29 cellular contexts compared by ENCODE assay signal in the genomic region with DNA sequence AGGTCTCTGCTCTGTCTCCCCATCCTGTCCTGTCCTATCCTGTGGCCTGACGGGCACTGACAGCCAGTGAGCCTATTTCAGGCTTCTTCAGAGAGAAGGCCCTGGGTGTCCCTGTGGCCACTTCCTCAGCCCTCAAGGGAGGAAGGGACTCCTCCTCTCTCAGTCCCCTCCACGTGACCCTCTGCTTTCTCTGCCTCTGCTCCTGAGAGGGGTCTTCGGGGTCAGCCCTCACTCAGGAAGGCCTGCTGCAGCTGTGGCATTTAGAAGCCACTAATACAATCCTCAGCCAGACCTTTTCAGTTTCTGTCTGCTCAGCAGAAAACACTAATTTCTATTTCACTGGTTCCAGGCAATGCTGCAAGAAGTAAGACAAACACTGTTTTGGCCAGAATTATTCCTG. TPM values are rescaled to one million over a fixed set of nuclear protein-coding genes. Genes with fewer than 3 reads are reported as not detected.
DNase-seq lines count a peak whose midpoint lies in the region; ATAC-seq, FAIRE-seq and TF ChIP-seq lines count a peak whose summit lies in the region.
"Had no signal": no experiment of that assay in that cellular context is flagged by ENCODE, and none has a peak within 500 bp of the region (broad histone marks: within the 10 kb centered on the region; RNA-seq: fewer than 3 reads in every experiment).

No MANE protein-coding gene starts in this region.

- H3K4me2 ChIP-seq in MM.1S (ENCODE audit: low read depth, low read length), result peak overlapping the region; percentile 80

- no peaks in the 10 kb centered on the region for H3K9me3 ChIP-seq in MM.1S (replicated peaks; ENCODE audit: insufficient read depth, low read length)
- H3K9me3 ChIP-seq: heart right ventricle, Peyer's patch, SJSA1, upper lobe of left lung had no signal

- H3K9me2 ChIP-seq in MM.1S (replicated peaks; ENCODE audit: insufficient read depth, low read length), result no peaks in the 10 kb centered on the region

- H3K27me3 Mint-ChIP-seq in nephron progenitor cell (ENCODE audit: low read depth, poor library complexity), result peaks cover 19% of the 10 kb centered on the region
- H3K27me3 Mint-ChIP-seq in activated CD4-positive, alpha-beta T cell treated with anti-CD3 and anti-CD28 coated beads for 36 hours, result peaks cover 23% of the 10 kb centered on the region

- H3K4me1 ChIP-seq in MM.1S (ENCODE audit: low read length), result peaks cover 58% of the 10 kb centered on the region
- H3K4me1 ChIP-seq: heart right ventricle, Peyer's patch, SJSA1, upper lobe of left lung had no signal

- peaks cover 45% of the 10 kb centered on the region for H3K4me1 Mint-ChIP-seq in nephron progenitor cell
- H3K4me1 Mint-ChIP-seq in activated CD4-positive, alpha-beta T cell treated with anti-CD3 and anti-CD28 coated beads for 36 hours, result no peaks in the 10 kb centered on the region
- H3K4me1 Mint-ChIP-seq: activated T-helper 17 cell treated with anti-CD3 and anti-CD28 coated beads, Interleukin-2, amount 50 U/mL, for 72 hours had no signal

- H3K4me3 ChIP-seq in MM.1S (ENCODE audit: low read length), result peak overlapping the region; percentile 18; the same call in 1 of the 2 replicates
- H3K4me3 ChIP-seq: GM23248, heart right ventricle, Peyer's patch, SJSA1, upper lobe of left lung had no signal

- H3K27ac ChIP-seq in MM.1S (ENCODE audit: low read length), result peak overlapping the region; percentile 93
- H3K27ac ChIP-seq: GM23248, heart right ventricle, HL-60, Peyer's patch, SJSA1, upper lobe of left lung had no signal

- DNase-seq in GM12892 (ENCODE audit: insufficient read length), result peak; percentile 33
- DNase-seq in MM.1S, result peak; percentile 86
- DNase-seq in nephron progenitor cell, result peak; percentile 23
- no peak for DNase-seq in Right ventricle myocardium inferior (ENCODE audit: missing footprints)
- no peak for DNase-seq in activated CD4-positive, alpha-beta T cell treated with anti-CD3 and anti-CD28 coated beads for 36 hours
- DNase-seq in C1 segment of cervical spinal cord (lab: John Stamatoyannopoulos, UW), result no peak
- DNase-seq: activated CD4-positive, alpha-beta T cell treated with anti-CD3 and anti-CD28 coated beads, Interleukin-2, amount 10 ng/mL, durations not matched to agents 24 days and 14 days; activated naive CD8-positive, alpha-beta T cell treated with anti-CD3 and anti-CD28 coated beads, Interleukin-2, amount 10 ng/mL, durations not matched to agents 7 days and 5 days; CD4-positive, alpha-beta memory T cell; effector CD8-positive, alpha-beta T cell; erythroblast; foreskin fibroblast; GDM1; GM23248; heart right ventricle; HFFc6; left ventricle myocardium superior; midbrain; NCI-H2081; NCI-H345; NK-92 treated with Interleukin-12 subunit alpha and Interleukin-12 subunit beta, amount 100 ng/mL, for 24 hours had no signal

- peaks cover 44% of the 10 kb centered on the region for H3F3A ChIP-seq in MM.1S (ENCODE audit: insufficient read depth, low read length)

- peaks cover 4% of the 10 kb centered on the region; the same call in 1 of the 2 replicates for H3K79me2 ChIP-seq in MM.1S (ENCODE audit: low read length)

- no peaks in the 10 kb centered on the region for H3K36me3 Mint-ChIP-seq in nephron progenitor cell (ENCODE audit: low read depth)
- H3K36me3 Mint-ChIP-seq in activated CD4-positive, alpha-beta T cell treated with anti-CD3 and anti-CD28 coated beads for 36 hours (ENCODE audit: low read depth), result no peaks in the 10 kb centered on the region
- H3K36me3 Mint-ChIP-seq: activated naive CD8-positive, alpha-beta T cell treated with anti-CD3 and anti-CD28 coated beads, Interleukin-2, amount 10 ng/mL, durations not matched to agents 7 days and 5 days; CD4-positive, alpha-beta memory T cell; natural killer cell treated with Interleukin-12 subunit alpha and Interleukin-12 subunit beta and Interleukin-15 and Interleukin-18, amount 100 ng/mL, for 72 hours had no signal

- H4K20me1 ChIP-seq in MM.1S (ENCODE audit: insufficient read depth, low read length), result no peaks in the 10 kb centered on the region

- no peaks in the 10 kb centered on the region for H3K27me3 ChIP-seq in MM.1S (replicated peaks; ENCODE audit: insufficient read depth, low read length)
- H3K27me3 ChIP-seq: Peyer's patch, SJSA1, upper lobe of left lung had no signal

- peak overlapping the region; percentile 67 for H3K9ac ChIP-seq in MM.1S (ENCODE audit: low read length)
- H3K9ac ChIP-seq: GM23248 had no signal

- no peak for TF ChIP-seq POLR2A in GM12892 (IDR thresholded peaks at IDR 0.05; ENCODE audit: low read depth, low read length)

- no peaks in the 10 kb centered on the region for H3K9me3 Mint-ChIP-seq in nephron progenitor cell
- no peaks in the 10 kb centered on the region for H3K9me3 Mint-ChIP-seq in activated CD4-positive, alpha-beta T cell treated with anti-CD3 and anti-CD28 coated beads for 36 hours (ENCODE audit: low read depth)
- H3K9me3 Mint-ChIP-seq: activated CD4-positive, alpha-beta T cell treated with anti-CD3 and anti-CD28 coated beads, Interleukin-2, amount 10 ng/mL, durations not matched to agents 24 days and 14 days; activated naive CD8-positive, alpha-beta T cell treated with anti-CD3 and anti-CD28 coated beads, Interleukin-2, amount 10 ng/mL, durations not matched to agents 7 days and 5 days; activated T-helper 17 cell treated with anti-CD3 and anti-CD28 coated beads, Interleukin-2, amount 50 U/mL, for 72 hours; CD4-positive, alpha-beta memory T cell; HFFc6; natural killer cell treated with Interleukin-12 subunit alpha and Interleukin-12 subunit beta and Interleukin-15 and Interleukin-18, amount 100 ng/mL, for 72 hours had no signal

- peak; percentile 21 for FAIRE-seq in GM12892 (lab: Jason Lieb, UNC)

- peak overlapping the region; percentile 60 for H3K27ac Mint-ChIP-seq in nephron progenitor cell
- H3K27ac Mint-ChIP-seq in activated CD4-positive, alpha-beta T cell treated with anti-CD3 and anti-CD28 coated beads for 36 hours, result no peak overlapping the region
- H3K27ac Mint-ChIP-seq: activated CD4-positive, alpha-beta T cell treated with anti-CD3 and anti-CD28 coated beads, Interleukin-2, amount 10 ng/mL, durations not matched to agents 24 days and 14 days; activated naive CD8-positive, alpha-beta T cell treated with anti-CD3 and anti-CD28 coated beads, Interleukin-2, amount 10 ng/mL, durations not matched to agents 7 days and 5 days; activated T-helper 17 cell treated with anti-CD3 and anti-CD28 coated beads, Interleukin-2, amount 50 U/mL, for 72 hours; CD4-positive, alpha-beta memory T cell; HFFc6; natural killer cell treated with Interleukin-12 subunit alpha and Interleukin-12 subunit beta and Interleukin-15 and Interleukin-18, amount 100 ng/mL, for 72 hours had no signal

- intact Hi-C loops in Right ventricle myocardium inferior (cut with DNase I), result no loop called here
- intact Hi-C loops in activated CD4-positive, alpha-beta T cell treated with anti-CD3 and anti-CD28 coated beads for 36 hours (cut with DNase I, micrococcal nuclease), result no loop called here

- ATAC-seq in GM21390 (IDR thresholded peaks at IDR 0.05; ENCODE audit: unreplicated experiment) (peak; percentile 32), Right ventricle myocardium inferior (no peak), GM18867 (IDR thresholded peaks at IDR 0.05; ENCODE audit: unreplicated experiment) (no peak)
- ATAC-seq in activated CD4-positive, alpha-beta T cell treated with anti-CD3 and anti-CD28 coated beads for 36 hours, result no peak
- ATAC-seq: activated T-helper 17 cell treated with anti-CD3 and anti-CD28 coated beads, Interleukin-2, amount 50 U/mL, for 72 hours; heart right ventricle; left ventricle myocardium superior; natural killer cell treated with Interleukin-12 subunit alpha and Interleukin-12 subunit beta and Interleukin-15 and Interleukin-18, amount 100 ng/mL, for 72 hours had no signal

- peak overlapping the region; percentile 83 for H2AFZ ChIP-seq in MM.1S (ENCODE audit: low read length)
- H2AFZ ChIP-seq: GM23248 had no signal

- H3K36me3 ChIP-seq in MM.1S (replicated peaks; ENCODE audit: insufficient read depth, low read length), result no peaks in the 10 kb centered on the region
- H3K36me3 ChIP-seq: heart right ventricle, Peyer's patch, SJSA1, upper lobe of left lung had no signal

- POLR2A ChIA-PET in activated CD4-positive, alpha-beta T cell treated with anti-CD3 and anti-CD28 coated beads for 36 hours (lab: Charles Lee), result no interaction called here

- CTCF ChIA-PET in activated CD4-positive, alpha-beta T cell treated with anti-CD3 and anti-CD28 coated beads for 36 hours (lab: Charles Lee), result no interaction called here

- H3K4me3 Mint-ChIP-seq in nephron progenitor cell, result no peak overlapping the region
- H3K4me3 Mint-ChIP-seq in activated CD4-positive, alpha-beta T cell treated with anti-CD3 and anti-CD28 coated beads for 36 hours, result no peak overlapping the region
- H3K4me3 Mint-ChIP-seq: activated CD4-positive, alpha-beta T cell treated with anti-CD3 and anti-CD28 coated beads, Interleukin-2, amount 10 ng/mL, durations not matched to agents 24 days and 14 days; activated naive CD8-positive, alpha-beta T cell treated with anti-CD3 and anti-CD28 coated beads, Interleukin-2, amount 10 ng/mL, durations not matched to agents 7 days and 5 days; activated T-helper 17 cell treated with anti-CD3 and anti-CD28 coated beads, Interleukin-2, amount 50 U/mL, for 72 hours; CD4-positive, alpha-beta memory T cell; HFFc6; natural killer cell treated with Interleukin-12 subunit alpha and Interleukin-12 subunit beta and Interleukin-15 and Interleukin-18, amount 100 ng/mL, for 72 hours had no signal

- TF ChIP-seq CTCF in MM.1S (IDR thresholded peaks at IDR 0.05; ENCODE audit: low read length) (no peak), nephron progenitor cell (IDR thresholded peaks at IDR 0.05) (no peak)

RNA-seq across cellular contexts. Expression of a gene that starts 43.6 kb away (rescaled TPM):
- polyA plus RNA-seq in GM12892 (2012; ENCODE audit: missing spikeins), result 6.6 TPM
- total RNA-seq in Right ventricle myocardium inferior, result 16.9 TPM
- total RNA-seq in activated CD4-positive, alpha-beta T cell treated with anti-CD3 and anti-CD28 coated beads for 36 hours, result 10 to 100 TPM; 32.0 to 36.7 TPM

Comparison
In these comparisons a context has a peak if more than half of its experiments do, and no peak if none do; other contexts are left out.
1. DNase-seq: peak in GM12892 (single experiment), MM.1S (single experiment) and nephron progenitor cell (single experiment); none in Right ventricle myocardium inferior (single experiment), activated CD4-positive, alpha-beta T cell treated with anti-CD3 and anti-CD28 coated beads for 36 hours (single experiment) and C1 segment of cervical spinal cord (0 of 14).